In genomic region chr16:1665829-1666228, GRCh38 we compare ENCODE assay signal across 8 cellular contexts.
"Had no signal": no experiment of that assay in that cellular context is flagged by ENCODE, and none has a peak within 500 bp of the region (broad histone marks: within the 10 kb centered on the region; RNA-seq: fewer than 3 reads in every experiment).

No MANE protein-coding gene starts in this region.

- H3K4me3 ChIP-seq: GM23338, HAP-1, K562 had no signal

- H2AFZ ChIP-seq: GM23338 had no signal

- DNase-seq: H7, KG1 had no signal

- H3K9me3 ChIP-seq: HAP-1 had no signal

- H3K4me2 ChIP-seq: GM23338 had no signal

- H3K4me1 ChIP-seq: HAP-1 had no signal

- ATAC-seq: GM23338, HCT116, K562 had no signal

- FAIRE-seq: H1, HTR-8/SVneo, K562 had no signal
